1 cellular context compared by ENCODE assay signal in the genomic region with DNA sequence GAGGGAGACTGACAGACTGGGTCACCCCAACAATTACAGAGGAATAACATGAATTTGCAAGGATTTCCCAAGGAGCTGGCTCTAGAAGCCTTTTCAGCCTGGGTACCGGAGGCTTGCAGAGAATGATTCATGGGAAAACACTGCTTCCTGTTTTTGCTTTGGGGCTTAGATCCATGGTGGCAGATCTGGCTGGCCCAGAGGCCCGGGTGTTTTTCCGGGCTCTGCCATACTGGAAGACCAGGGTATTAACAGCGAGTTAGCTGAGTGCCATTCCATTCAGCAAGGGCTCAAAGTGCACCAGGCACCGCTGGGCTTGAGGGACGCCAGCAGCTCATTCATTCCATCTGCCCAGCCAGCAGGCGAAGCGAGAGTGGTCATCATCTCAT.
TF ChIP-seq lines count a peak whose summit lies in the region.

No MANE protein-coding gene starts in this region.

TF ChIP-seq in H1, 55 proteins besides CTCF, POLR2A, EP300 and RAD21 (continued from another document):
- TF ChIP-seq TCF12 (IDR thresholded peaks at IDR 0.05; ENCODE audit: low read depth, low read length) (no peak), CTBP2 (IDR thresholded peaks at IDR 0.05; ENCODE audit: borderline replicate concordance, insufficient read depth, insufficient read length, low read length) (no peak), CBX5 (IDR thresholded peaks at IDR 0.05; ENCODE audit: low read depth, low read length) (no peak), MAFK (IDR thresholded peaks at IDR 0.05; ENCODE audit: low read depth, low read length) (no peak), SUZ12 (IDR thresholded peaks at IDR 0.05; ENCODE audit: low read length) (no peak)
- TF ChIP-seq, protein P1, sequence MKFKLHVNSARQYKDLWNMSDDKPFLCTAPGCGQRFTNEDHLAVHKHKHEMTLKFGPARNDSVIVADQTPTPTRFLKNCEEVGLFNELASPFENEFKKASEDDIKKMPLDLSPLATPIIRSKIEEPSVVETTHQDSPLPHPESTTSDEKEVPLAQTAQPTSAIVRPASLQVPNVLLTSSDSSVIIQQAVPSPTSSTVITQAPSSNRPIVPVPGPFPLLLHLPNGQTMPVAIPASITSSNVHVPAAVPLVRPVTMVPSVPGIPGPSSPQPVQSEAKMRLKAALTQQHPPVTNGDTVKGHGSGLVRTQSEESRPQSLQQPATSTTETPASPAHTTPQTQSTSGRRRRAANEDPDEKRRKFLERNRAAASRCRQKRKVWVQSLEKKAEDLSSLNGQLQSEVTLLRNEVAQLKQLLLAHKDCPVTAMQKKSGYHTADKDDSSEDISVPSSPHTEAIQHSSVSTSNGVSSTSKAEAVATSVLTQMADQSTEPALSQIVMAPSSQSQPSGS (IDR thresholded peaks at IDR 0.05; ENCODE audit: low read length) = no peak
